Comparison of ENCODE assay signal across 11 cellular contexts in the genomic region with DNA sequence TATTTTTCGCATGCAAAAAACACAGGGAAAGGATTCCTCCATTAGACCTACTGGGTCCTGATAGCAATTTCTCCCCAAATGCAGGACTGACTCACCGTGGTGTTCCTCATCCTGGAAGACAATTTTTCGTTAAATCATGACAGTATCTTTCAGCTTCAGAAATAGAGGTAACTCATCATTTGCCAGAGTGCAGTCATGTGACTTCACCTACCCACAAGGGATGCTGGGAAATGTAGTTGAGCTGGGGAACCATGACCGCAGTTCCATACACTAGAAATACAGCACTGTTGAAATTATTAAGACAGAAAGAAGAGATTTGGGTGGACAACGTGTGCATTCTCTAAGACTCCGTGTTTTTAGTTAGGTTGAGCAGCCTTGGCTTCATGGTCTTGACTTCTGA.
"Had no signal": no experiment of that assay in that cellular context is flagged by ENCODE, and none has a peak within 500 bp of the region (broad histone marks: within the 10 kb centered on the region; RNA-seq: fewer than 3 reads in every experiment).

No MANE protein-coding gene starts in this region.

- ATAC-seq: heart left ventricle; left cardiac atrium; lower lobe of right lung; stimulated activated effector memory CD8-positive, alpha-beta T cell treated with anti-CD3 and anti-CD28 coated beads, Interleukin-12 subunit alpha, Interleukin-12 subunit beta, amount 100 ng/mL, for 72 hours had no signal

- DNase-seq: activated naive CD4-positive, alpha-beta T cell; activated naive CD8-positive, alpha-beta T cell treated with anti-CD3 and anti-CD28 coated beads, Interleukin-2, amount 10 ng/mL, durations not matched to agents 7 days and 5 days; activated T-cell treated with anti-CD3 and anti-CD28 coated beads for 4 hours; effector memory CD4-positive, alpha-beta T cell; foreskin melanocyte; heart left ventricle; left cardiac atrium; lower lobe of right lung; sigmoid colon; stimulated activated CD4-positive, alpha-beta T cell treated with anti-CD3 and anti-CD28 coated beads, Interleukin-12 subunit alpha, Interleukin-12 subunit beta, amount 100 ng/mL, for 4 hours had no signal
